8 cellular contexts compared by ENCODE assay signal in genomic region chr14:91911474-91912032, GRCh38. TPM values are rescaled to one million over a fixed set of nuclear protein-coding genes. Genes with fewer than 3 reads are reported as not detected.
DNase-seq lines count a peak whose midpoint lies in the region; ATAC-seq, FAIRE-seq and TF ChIP-seq lines count a peak whose summit lies in the region.

No MANE protein-coding gene starts in this region.

- ATAC-seq in GM18498 (IDR thresholded peaks at IDR 0.05; ENCODE audit: unreplicated experiment) (peak; percentile 53), GM21528 (IDR thresholded peaks at IDR 0.05; ENCODE audit: low FRiP score, unreplicated experiment) (no peak)

- H3K36me3 ChIP-seq in kidney (ENCODE audit: control insufficient read depth in 1 of 2, insufficient read depth in 2 of 2, low read length in 2 of 2), result no peaks in the 10 kb centered on the region

- no peak for DNase-seq in AG04450 (ENCODE audit: low read depth, low spot score)
- DNase-seq in SKM-1 treated with dmso at 0.1 percent for 144 hours (lab: John Stamatoyannopoulos, UW; ENCODE audit: unreplicated experiment), result peak; percentile 51
- DNase-seq in astrocyte of the spinal cord (ENCODE audit: low read depth, low spot score), result peak; percentile 49
- no peak for DNase-seq in kidney
- DNase-seq in stimulated activated CD4-positive, alpha-beta T cell treated with anti-CD3 and anti-CD28 coated beads, TNF-alpha, amount 100 ng/mL, for 48 hours (ENCODE audit: low read depth in 3 of 3), result peak; percentile 9 to 33 (median 26)

- in situ Hi-C loops in astrocyte of the spinal cord (cut with HindIII; ENCODE audit: low sequenced_read_pairs), result no loop called here

- CTCF ChIA-PET in AG04450 (lab: Charles Lee), result interaction anchor here (0.6 to 1.4 kb wide), 9 partner anchors 10 to 590 kb away, joined by 3 to 8 read pairs (median 4); no protein-coding TSS in a partner anchor

- no peaks in the 10 kb centered on the region for H3K27me3 ChIP-seq in AG04450 (ENCODE audit: control insufficient read depth, insufficient read depth, low read length)

- H3K9ac ChIP-seq in kidney (ENCODE audit: low read length in 2 of 2), result no peak overlapping the region

- no peak for FAIRE-seq in kidney (lab: Jason Lieb, UNC)

- H3K27ac ChIP-seq in AG04450 (ENCODE audit: low read depth, low read length), result no peak overlapping the region
- no peak overlapping the region for H3K27ac ChIP-seq in kidney (ENCODE audit: low read depth in 2 of 2, low read length in 2 of 2)

- no peak overlapping the region for H3K4me3 ChIP-seq in AG04450 (ENCODE audit: low read depth, low read length)
- H3K4me3 ChIP-seq in astrocyte of the spinal cord (ENCODE audit: low read depth, low read length), result no peak overlapping the region
- no peak overlapping the region for H3K4me3 ChIP-seq in kidney (ENCODE audit: low read length in 2 of 2)

- intact Hi-C loops in kidney (cut with DNase I), result no loop called here

- peaks cover 5% of the 10 kb centered on the region; the same call in 1 of the 2 replicates for H3K9me3 ChIP-seq in AG04450 (ENCODE audit: control insufficient read depth, insufficient read depth, low read length)
- no peaks in the 10 kb centered on the region for H3K9me3 ChIP-seq in kidney (ENCODE audit: control insufficient read depth in 1 of 2, low read length in 2 of 2)

- peaks cover 0 to 9% of the 10 kb centered on the region in 2 donors for H3K4me1 ChIP-seq in kidney (ENCODE audit: control insufficient read depth in 1 of 2, insufficient read depth in 1 of 2, low read depth in 1 of 2, low read length in 2 of 2)

- POLR2A ChIA-PET in AG04450 (lab: Yijun Ruan, JAX), result interaction anchor here (0.7 kb wide), 1 partner anchor 21 kb away, joined by 3 read pairs; no protein-coding TSS in a partner anchor

- TF ChIP-seq CTCF in AG04450 (IDR thresholded peaks at IDR 0.05; ENCODE audit: low read depth, low read length) (peak; percentile 60), LNCAP (IDR thresholded peaks at IDR 0.05) (peak; percentile 73), astrocyte of the spinal cord (IDR thresholded peaks at IDR 0.05; ENCODE audit: low read depth, low read length) (peak; percentile 57), kidney (IDR thresholded peaks at IDR 0.05; ENCODE audit: borderline replicate concordance, extremely low read depth, insufficient read depth) (peak; percentile 41)

RNA-seq across cellular contexts. Expression of gene FBLN5, which starts 35.9 kb away (rescaled TPM):
- 116 and 176 TPM in 2 replicates for polyA plus RNA-seq in AG04450 (2011; rRNA removed)
- 53.3 and 54.4 TPM in 2 replicates for polyA minus RNA-seq in AG04450 (2011; rRNA and poly(A)+ RNA removed)
- total RNA-seq in kidney, result 99.0 TPM
- 75.2 TPM for polyA plus RNA-seq in kidney (ENCODE audit: insufficient read depth, low read depth, low replicate concordance)

RNA-seq across cellular contexts. Expression of gene TC2N, which starts 44.2 kb away (rescaled TPM):
- polyA plus RNA-seq in AG04450 (2011; rRNA removed), result 0.10 and 0.14 TPM in 2 replicates
- 1.1 TPM in 1 of 2 replicates, not detected in the other for polyA minus RNA-seq in AG04450 (2011; rRNA and poly(A)+ RNA removed)
- 39.7 TPM for total RNA-seq in kidney
- polyA plus RNA-seq in kidney (ENCODE audit: insufficient read depth, low read depth, low replicate concordance), result 5.8 TPM

Comparison
In these comparisons a context has a peak if more than half of its experiments do, and no peak if none do; other contexts are left out.
1. DNase-seq: peak in SKM-1 treated with dmso at 0.1 percent for 144 hours (single experiment), astrocyte of the spinal cord (single experiment) and stimulated activated CD4-positive, alpha-beta T cell treated with anti-CD3 and anti-CD28 coated beads, TNF-alpha, amount 100 ng/mL, for 48 hours (3 of 3); none in AG04450 (single experiment) and kidney (single experiment).
2. Peak in every context shown above with its lines, with median percentiles within 50 percentile points of each other: CTCF ChIP-seq.